23 cellular contexts compared by ENCODE assay signal in the genomic region with DNA sequence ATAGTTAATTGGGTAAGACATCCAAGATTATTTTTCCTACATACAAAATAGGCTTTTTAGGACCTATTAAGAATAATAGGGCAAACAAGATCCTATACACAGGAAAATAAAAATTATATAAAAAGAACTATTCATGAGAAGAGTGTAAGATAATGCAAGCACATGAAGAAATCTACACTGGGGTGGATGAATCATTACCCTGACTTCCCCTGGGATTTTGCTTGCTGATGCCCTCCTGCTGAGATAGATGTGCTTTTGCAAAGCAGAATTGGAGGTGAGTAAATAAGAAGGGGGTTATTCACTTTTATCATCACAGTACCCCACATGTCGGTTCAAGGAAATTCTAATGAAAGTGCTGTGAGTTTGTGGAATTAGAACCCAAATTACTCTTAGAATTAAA. TPM values are rescaled to one million over a fixed set of nuclear protein-coding genes. Genes with fewer than 3 reads are reported as not detected.
DNase-seq lines count a peak whose midpoint lies in the region; ATAC-seq, FAIRE-seq and TF ChIP-seq lines count a peak whose summit lies in the region.
"Had no signal": no experiment of that assay in that cellular context is flagged by ENCODE, and none has a peak within 500 bp of the region (broad histone marks: within the 10 kb centered on the region; RNA-seq: fewer than 3 reads in every experiment).

No MANE protein-coding gene starts in this region.

- no peak for ATAC-seq in HG03097 (IDR thresholded peaks at IDR 0.05; ENCODE audit: low FRiP score, unreplicated experiment)
- ATAC-seq: effector memory CD8-positive, alpha-beta T cell; HepG2 had no signal

- H3K9me3 ChIP-seq in kidney (ENCODE audit: control insufficient read depth in 1 of 2, low read length in 2 of 2), result no peaks in the 10 kb centered on the region
- H3K9me3 ChIP-seq: testis had no signal

- FAIRE-seq in kidney (lab: Jason Lieb, UNC), result no peak
- FAIRE-seq: frontal cortex, HepG2, TTC549 had no signal

- DNase-seq in Calu3 (no peak), HT1080 (ENCODE audit: low read depth) (peak; percentile 61), brain microvascular endothelial cell (peak; percentile 82), kidney (no peak), GOT3 (lab: John Stamatoyannopoulos, UW) (no peak), globus pallidus (ENCODE audit: low spot score) (no peak)
- no peak for DNase-seq in activated CD4-positive, alpha-beta T cell treated with anti-CD3 and anti-CD28 coated beads for 1 hour
- DNase-seq: activated CD4-positive, alpha-beta T cell treated with anti-CD3 and anti-CD28 coated beads, Interleukin-2, amount 10 ng/mL, durations not matched to agents 7 days and 5 days; activated CD8-positive, alpha-beta memory T cell treated with anti-CD3 and anti-CD28 coated beads, Interleukin-2, amount 50 U/mL, for 48 hours; activated gamma-delta T cell; amygdala; DMS 273 treated with DMSO at 0.1 percent for 48 hours; effector memory CD8-positive, alpha-beta T cell; RPMI8226; stimulated activated CD4-positive, alpha-beta T cell treated with anti-CD3 and anti-CD28 coated beads, Interleukin-12 subunit alpha, Interleukin-12 subunit beta, amount 100 ng/mL, for 4 hours; SW 1271; testis had no signal

- no TSS peak for BruUV-seq in Calu3 (replicated peaks; lab: Mats Ljungman, UMichigan)

- H3K27ac Mint-ChIP-seq in Calu3 (ENCODE audit: unreplicated experiment), result no peak overlapping the region
- H3K27ac Mint-ChIP-seq: activated CD4-positive, alpha-beta T cell treated with anti-CD3 and anti-CD28 coated beads, Interleukin-2, amount 10 ng/mL, durations not matched to agents 7 days and 5 days; effector memory CD8-positive, alpha-beta T cell had no signal

- H3K27ac ChIP-seq in brain microvascular endothelial cell, result no peak overlapping the region
- H3K27ac ChIP-seq in kidney (ENCODE audit: low read depth in 2 of 2, low read length in 2 of 2), result peak overlapping the region; percentile 27 to 45
- H3K27ac ChIP-seq: BLaER1 treated with 17β-estradiol and CSF1 and Interleukin-3, amounts not matched to agents 10 nM and 100 nM; testis had no signal

- no peaks in the 10 kb centered on the region for H3K36me3 Mint-ChIP-seq in Calu3 (ENCODE audit: insufficient read depth, unreplicated experiment)

- intact Hi-C loops in Calu3 (cut with micrococcal nuclease; ENCODE audit: unreplicated experiment) (loop anchor here (5.0 kb wide), 1 partner anchor 39 kb away; no protein-coding TSS in a partner anchor), kidney (cut with DNase I) (no loop called here)

- H3K36me3 ChIP-seq in brain microvascular endothelial cell (replicated peaks), result no peaks in the 10 kb centered on the region
- H3K36me3 ChIP-seq in kidney (ENCODE audit: control insufficient read depth in 1 of 2, insufficient read depth in 2 of 2, low read length in 2 of 2), result no peaks in the 10 kb centered on the region
- H3K36me3 ChIP-seq: BLaER1 treated with 17β-estradiol and CSF1 and Interleukin-3, amounts not matched to agents 10 nM and 100 nM had no signal

- in situ Hi-C loops in brain microvascular endothelial cell (cut with HindIII; ENCODE audit: low pct_ligation_motif_present, low sequenced_read_pairs), result no loop called here

- peak overlapping the region; percentile 51 for H3K4me3 Mint-ChIP-seq in Calu3 (ENCODE audit: low read depth, unreplicated experiment)
- H3K4me3 Mint-ChIP-seq: activated CD4-positive, alpha-beta T cell treated with anti-CD3 and anti-CD28 coated beads, Interleukin-2, amount 10 ng/mL, durations not matched to agents 7 days and 5 days; effector memory CD8-positive, alpha-beta T cell; neural crest cell had no signal

- H3K27me3 ChIP-seq in brain microvascular endothelial cell (replicated peaks), result no peaks in the 10 kb centered on the region
- H3K27me3 ChIP-seq: BLaER1 treated with 17β-estradiol and CSF1 and Interleukin-3, amounts not matched to agents 10 nM and 100 nM; testis had no signal

- peaks cover 28% of the 10 kb centered on the region for H3K4me1 Mint-ChIP-seq in Calu3 (ENCODE audit: low read depth, unreplicated experiment)
- H3K4me1 Mint-ChIP-seq: activated CD4-positive, alpha-beta T cell treated with anti-CD3 and anti-CD28 coated beads, Interleukin-2, amount 10 ng/mL, durations not matched to agents 7 days and 5 days; neural crest cell had no signal

- peaks cover 2% of the 10 kb centered on the region for H3K9me3 Mint-ChIP-seq in Calu3 (ENCODE audit: low read depth, unreplicated experiment)
- H3K9me3 Mint-ChIP-seq: activated CD4-positive, alpha-beta T cell treated with anti-CD3 and anti-CD28 coated beads, Interleukin-2, amount 10 ng/mL, durations not matched to agents 7 days and 5 days; effector memory CD8-positive, alpha-beta T cell; neural crest cell had no signal

- TF ChIP-seq CTCF in Calu3 (IDR thresholded peaks at IDR 0.05; ENCODE audit: unreplicated experiment) (no peak), brain microvascular endothelial cell (IDR thresholded peaks at IDR 0.05; ENCODE audit: low read depth, low read length, missing control alignments) (no peak), kidney (IDR thresholded peaks at IDR 0.05; ENCODE audit: borderline replicate concordance, extremely low read depth, insufficient read depth) (no peak)

- no peak overlapping the region for H3K4me3 ChIP-seq in brain microvascular endothelial cell (ENCODE audit: low read depth, low read length)
- no peak overlapping the region for H3K4me3 ChIP-seq in kidney (ENCODE audit: low read length in 2 of 2)
- H3K4me3 ChIP-seq: BLaER1 treated with 17β-estradiol and CSF1 and Interleukin-3, amounts not matched to agents 10 nM and 100 nM; testis had no signal

- H3K4me1 ChIP-seq in kidney (ENCODE audit: control insufficient read depth in 1 of 2, insufficient read depth in 1 of 2, low read depth in 1 of 2, low read length in 2 of 2), result no peaks in the 10 kb centered on the region
- H3K4me1 ChIP-seq: BLaER1 treated with 17β-estradiol and CSF1 and Interleukin-3, amounts not matched to agents 10 nM and 100 nM; testis had no signal

- CTCF ChIA-PET in Calu3 (lab: Charles Lee), result no interaction called here

- no peaks in the 10 kb centered on the region for H3K27me3 Mint-ChIP-seq in Calu3 (ENCODE audit: unreplicated experiment)

- no peak overlapping the region for H3K9ac ChIP-seq in kidney (ENCODE audit: low read length in 2 of 2)
- H3K9ac ChIP-seq: BLaER1 treated with 17β-estradiol and CSF1 and Interleukin-3, amounts not matched to agents 10 nM and 100 nM had no signal

RNA-seq across cellular contexts. Expression of gene SLC2A2, which starts 48.6 kb away (rescaled TPM):
- total RNA-seq in Calu3 (2022) (0.09 and 0.95 TPM in 2 replicates), kidney (12.6 TPM)
- not detected in 2 replicates for total RNA-seq in HT1080 (2014; rRNA removed; shearing (Covaris generic))
- not detected in 2 replicates for polyA plus RNA-seq in HT1080 (2015; cell fraction: cytosol; rRNA removed)
- 0.03 TPM in 1 of 2 replicates, not detected in the other for polyA plus RNA-seq in HT1080 (2015; cell fraction: nucleus; rRNA removed)
- 31.0 TPM for polyA plus RNA-seq in kidney (ENCODE audit: insufficient read depth, low read depth, low replicate concordance)
- total RNA-seq: activated CD4-positive, alpha-beta T cell treated with anti-CD3 and anti-CD28 coated beads, Interleukin-2, amount 10 ng/mL, durations not matched to agents 7 days and 5 days; frontal cortex; neural crest cell; testis had no signal

Comparison
In these comparisons a context has a peak if more than half of its experiments do, and no peak if none do; other contexts are left out.
1. DNase-seq: peak in HT1080 (single experiment) and brain microvascular endothelial cell (single experiment); none in Calu3 (single experiment), kidney (single experiment), GOT3 (single experiment), activated CD4-positive, alpha-beta T cell treated with anti-CD3 and anti-CD28 coated beads for 1 hour (single experiment) and globus pallidus (single experiment).